In the genomic region with DNA sequence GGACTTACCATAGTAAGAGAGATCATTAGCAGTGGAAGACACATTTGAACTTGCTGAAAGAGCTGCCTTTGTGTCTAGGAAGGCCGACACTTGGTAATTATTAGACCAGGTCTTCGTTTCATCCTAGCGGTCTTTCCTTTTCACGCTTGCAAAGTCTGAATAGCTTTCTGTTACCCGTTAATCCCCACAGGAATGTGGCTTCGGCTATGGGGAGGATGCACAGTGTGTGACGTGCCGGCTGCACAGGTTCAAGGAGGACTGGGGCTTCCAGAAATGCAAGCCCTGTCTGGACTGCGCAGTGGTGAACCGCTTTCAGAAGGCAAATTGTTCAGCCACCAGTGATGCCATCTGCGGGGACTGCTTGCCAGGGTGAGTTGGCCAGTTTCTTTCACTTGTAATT, we compare ENCODE assay signal across 24 cellular contexts. TPM values are rescaled to one million over a fixed set of nuclear protein-coding genes. Genes with fewer than 3 reads are reported as not detected.
DNase-seq lines count a peak whose midpoint lies in the region; ATAC-seq and TF ChIP-seq lines count a peak whose summit lies in the region.
"Had no signal": no experiment of that assay in that cellular context is flagged by ENCODE, and none has a peak within 500 bp of the region (broad histone marks: within the 10 kb centered on the region; RNA-seq: fewer than 3 reads in every experiment).

No MANE protein-coding gene starts in this region.

- TF ChIP-seq CTCF in astrocyte of the spinal cord (IDR thresholded peaks at IDR 0.05; ENCODE audit: low read depth, low read length) (no peak), breast epithelium (IDR thresholded peaks at IDR 0.05) (no peak)

- no peak overlapping the region for H3K27ac ChIP-seq in breast epithelium
- H3K27ac ChIP-seq in CD4-positive, alpha-beta memory T cell (ENCODE audit: low read depth, low read length) = no peak overlapping the region
- H3K27ac ChIP-seq: esophagus muscularis mucosa, gastroesophageal sphincter, left lung, neutrophil, SK-N-MC had no signal

- peaks cover 12 to 18% of the 10 kb centered on the region in 2 donors for H3K27me3 Mint-ChIP-seq in CD4-positive, alpha-beta memory T cell

- H3K9me3 Mint-ChIP-seq in CD4-positive, alpha-beta memory T cell = peaks cover 0 to 2% (median 0%) of the 10 kb centered on the region in 8 donors
- H3K9me3 Mint-ChIP-seq: central memory CD8-positive, alpha-beta T cell had no signal

- intact Hi-C loops in breast epithelium (cut with DNase I; ENCODE audit: low total_unique reads) = no loop called here
- intact Hi-C loops in CD4-positive, alpha-beta memory T cell (cut with micrococcal nuclease) = no loop called here

- DNase-seq in HAP-1 (ENCODE audit: low spot score in 2 of 2) (peak; percentile 88 to 97), astrocyte of the spinal cord (ENCODE audit: low read depth, low spot score) (peak; percentile 66), kidney glomerular epithelial cell (lab: John Stamatoyannopoulos, UW) (peak; percentile 90), renal cortical epithelial cell (ENCODE audit: low read depth) (peak; percentile 97), breast epithelium (ENCODE audit: low spot score in 2 of 2) (no peak), OCI-M1 (lab: John Stamatoyannopoulos, UW) (no peak)
- DNase-seq in CD4-positive, alpha-beta memory T cell = no peak
- DNase-seq: activated CD4-positive, alpha-beta T cell treated with anti-CD3 and anti-CD28 coated beads, Interleukin-2, amount 50 U/mL, for 48 hours; activated naive CD4-positive, alpha-beta T cell; amniotic stem cell; DND-41; left lung; NCI-H187 treated with DMSO at 0.1 percent for 48 hours; NCI-H345; NCI-H82; PC-3; stimulated activated CD4-positive, alpha-beta T cell treated with anti-CD3 and anti-CD28 coated beads, Interleukin-12 subunit alpha, Interleukin-12 subunit beta, amount 100 ng/mL, for 4 hours had no signal

- no peaks in the 10 kb centered on the region for H3K27me3 ChIP-seq in HAP-1 (ENCODE audit: low read depth)
- H3K27me3 ChIP-seq in breast epithelium = no peaks in the 10 kb centered on the region
- H3K27me3 ChIP-seq in CD4-positive, alpha-beta memory T cell (ENCODE audit: insufficient read depth, low read length) = no peaks in the 10 kb centered on the region
- H3K27me3 ChIP-seq: esophagus muscularis mucosa, gastroesophageal sphincter, left lung, neutrophil had no signal

- H3K4me1 Mint-ChIP-seq in CD4-positive, alpha-beta memory T cell = peaks cover 0 to 5% (median 3%) of the 10 kb centered on the region in 4 donors
- H3K4me1 Mint-ChIP-seq: central memory CD8-positive, alpha-beta T cell had no signal

- H3K27ac Mint-ChIP-seq in CD4-positive, alpha-beta memory T cell = no peak overlapping the region

- H3K4me1 ChIP-seq in HAP-1 (peaks cover 27% of the 10 kb centered on the region), breast epithelium (no peaks in the 10 kb centered on the region)
- H3K4me1 ChIP-seq in CD4-positive, alpha-beta memory T cell (ENCODE audit: insufficient read depth, low read length) = no peaks in the 10 kb centered on the region

- in situ Hi-C loops in HAP-1 (cut with MboI; ENCODE audit: low sequenced_read_pairs) = no loop called here
- in situ Hi-C loops in astrocyte of the spinal cord (cut with HindIII; ENCODE audit: low sequenced_read_pairs) = no loop called here

- CTCF ChIA-PET in CD4-positive, alpha-beta memory T cell (lab: Charles Lee; ENCODE audit: partially characterized antibody) = interaction anchor here (1.1 kb wide), 1 partner anchor 9 kb away, joined by 3 read pairs; no protein-coding TSS in a partner anchor

- POLR2A ChIA-PET in CD4-positive, alpha-beta memory T cell (lab: Charles Lee; ENCODE audit: partially characterized antibody) = no interaction called here

- no peaks in the 10 kb centered on the region for H3K9me3 ChIP-seq in HAP-1
- H3K9me3 ChIP-seq in breast epithelium = no peaks in the 10 kb centered on the region
- H3K9me3 ChIP-seq in CD4-positive, alpha-beta memory T cell (ENCODE audit: control insufficient read depth in 1 of 2, low read length in 2 of 2) = no peaks in the 10 kb centered on the region
- H3K9me3 ChIP-seq: esophagus muscularis mucosa, gastroesophageal sphincter, left lung, neutrophil had no signal

- H3K4me3 Mint-ChIP-seq in CD4-positive, alpha-beta memory T cell = no peak overlapping the region
- H3K4me3 Mint-ChIP-seq: central memory CD8-positive, alpha-beta T cell had no signal

- TF ChIP-seq POLR2A in breast epithelium (IDR thresholded peaks at IDR 0.05) = no peak

- no peaks in the 10 kb centered on the region for H3K36me3 Mint-ChIP-seq in CD4-positive, alpha-beta memory T cell

- H3K36me3 ChIP-seq in HAP-1 (replicated peaks) = no peaks in the 10 kb centered on the region
- H3K36me3 ChIP-seq in breast epithelium = no peaks in the 10 kb centered on the region
- H3K36me3 ChIP-seq in CD4-positive, alpha-beta memory T cell (ENCODE audit: insufficient read depth, low read length) = no peaks in the 10 kb centered on the region
- H3K36me3 ChIP-seq: left lung, neutrophil had no signal

- H3K4me3 ChIP-seq in HAP-1 (no peak overlapping the region), astrocyte of the spinal cord (ENCODE audit: low read depth, low read length) (no peak overlapping the region), breast epithelium (no peak overlapping the region)
- no peak overlapping the region for H3K4me3 ChIP-seq in CD4-positive, alpha-beta memory T cell (ENCODE audit: low read length in 2 of 2)
- H3K4me3 ChIP-seq: esophagus muscularis mucosa, gastroesophageal sphincter, K562, left lung, SK-N-MC had no signal

- no peak for ATAC-seq in GM21723 (IDR thresholded peaks at IDR 0.05; ENCODE audit: unreplicated experiment)
- ATAC-seq: gastroesophageal sphincter, K562, left lung, PC-3 had no signal

RNA-seq across cellular contexts. Expression of a gene that starts 45.5 kb away (rescaled TPM):
- total RNA-seq in renal cortical epithelial cell (22.5 and 30.2 TPM in 2 replicates), breast epithelium (1 to 10 TPM; 5.3 to 9.1 (median 7.9) TPM)
- not detected for total RNA-seq in CD4-positive, alpha-beta memory T cell
- under 1 TPM in 1 of 2 donors, not detected in 1; 0.27 TPM for polyA plus RNA-seq in CD4-positive, alpha-beta memory T cell

Comparison
In these comparisons a context has a peak if more than half of its experiments do, and no peak if none do; other contexts are left out.
1. DNase-seq: peak in HAP-1 (2 of 2), astrocyte of the spinal cord (single experiment), kidney glomerular epithelial cell (single experiment) and renal cortical epithelial cell (single experiment); none in breast epithelium (0 of 2), OCI-M1 (single experiment) and CD4-positive, alpha-beta memory T cell (0 of 5).
2. RNA of a gene that starts 45.5 kb away (total RNA-seq): 22.5 to 30.2 TPM in renal cortical epithelial cell and 5.3 to 9.1 TPM in breast epithelium; not detected in CD4-positive, alpha-beta memory T cell; every median in the first group is over 4 times any median in the second.